In genomic region chr11:75560644-75561043, GRCh38 we compare ENCODE assay signal across 1 cellular context.
TF ChIP-seq lines count a peak whose summit lies in the region.

No MANE protein-coding gene starts in this region.

TF ChIP-seq in WTC11, 78 proteins besides CTCF, POLR2A, EP300 and RAD21 (continued from another document):
- no peak for TF ChIP-seq NR1H2 (CRISPR knock-in tag; IDR thresholded peaks at IDR 0.05)
- TF ChIP-seq PRDM15 (CRISPR knock-in tag; IDR thresholded peaks at IDR 0.05), result no peak
- no peak for TF ChIP-seq GABPB1 (CRISPR knock-in tag; IDR thresholded peaks at IDR 0.05)
- TF ChIP-seq, protein P1, sequence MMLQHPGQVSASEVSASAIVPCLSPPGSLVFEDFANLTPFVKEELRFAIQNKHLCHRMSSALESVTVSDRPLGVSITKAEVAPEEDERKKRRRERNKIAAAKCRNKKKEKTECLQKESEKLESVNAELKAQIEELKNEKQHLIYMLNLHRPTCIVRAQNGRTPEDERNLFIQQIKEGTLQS (CRISPR knock-in tag; conservative IDR thresholded peaks at IDR 0.05), result no peak
